In genomic region chr11:72224587-72225410, GRCh38 we compare ENCODE assay signal across 8 cellular contexts. TPM values are rescaled to one million over a fixed set of nuclear protein-coding genes. Genes with fewer than 3 reads are reported as not detected.
DNase-seq lines count a peak whose midpoint lies in the region; ATAC-seq and TF ChIP-seq lines count a peak whose summit lies in the region.

INPPL1 (plus strand) TSS chr11:72224767; CDS start chr11:72224985, 218 bp downstream.

- H3K4me1 ChIP-seq in BLaER1 (peaks cover 51% of the 10 kb centered on the region), stomach smooth muscle (ENCODE audit: control insufficient read depth, insufficient read depth, low read length) (peaks cover 37% of the 10 kb centered on the region)

- H3K4me3 Mint-ChIP-seq in mesothelial cell of epicardium: peak within 1 kb of the TSS; percentile 96

- no peaks in the 10 kb centered on the region for H3K27me3 ChIP-seq in BLaER1
- no peaks in the 10 kb centered on the region for H3K27me3 ChIP-seq in stomach smooth muscle (ENCODE audit: control insufficient read depth in 1 of 2, insufficient read depth in 2 of 2, low read length in 2 of 2)

- ATAC-seq in GM18868 (IDR thresholded peaks at IDR 0.05; ENCODE audit: unreplicated experiment): no peak
- no peak for ATAC-seq in GM18907 (IDR thresholded peaks at IDR 0.05; ENCODE audit: unreplicated experiment)

- peak within 1 kb of the TSS; percentile 97 for H3K9ac ChIP-seq in BLaER1
- H3K9ac ChIP-seq in stomach smooth muscle (ENCODE audit: low read length in 2 of 2): peak within 1 kb of the TSS; percentile 85 to 95

- POLR2A ChIA-PET in HEK293T (lab: Yijun Ruan, JAX): interaction anchor here (0.6 to 6.4 kb wide), 3 partner anchors 12 to 35 kb away, joined by 3 to 45 read pairs (median 11); no protein-coding TSS in a partner anchor

- CTCF ChIA-PET in HEK293T (lab: Yijun Ruan, JAX): interaction anchor here (1.6 kb wide), 1 partner anchor 13 kb away, joined by 5 read pairs; no protein-coding TSS in a partner anchor

- no peaks in the 10 kb centered on the region for H3K9me3 Mint-ChIP-seq in mesothelial cell of epicardium

- H3K9me3 ChIP-seq in BLaER1: no peaks in the 10 kb centered on the region
- H3K9me3 ChIP-seq in stomach smooth muscle (ENCODE audit: control insufficient read depth in 2 of 2, low read length in 2 of 2): no peaks in the 10 kb centered on the region

- peaks cover 6% of the 10 kb centered on the region for H3K36me3 Mint-ChIP-seq in mesothelial cell of epicardium

- H3K36me3 ChIP-seq in BLaER1 (peaks cover 37% of the 10 kb centered on the region), stomach smooth muscle (ENCODE audit: control insufficient read depth in 2 of 2, insufficient read depth in 2 of 2, low read length in 2 of 2) (peaks cover 10 to 18% of the 10 kb centered on the region in 2 donors)

- H3K4me2 ChIP-seq in BLaER1: peak within 1 kb of the TSS; percentile 93

- no peak for TF ChIP-seq CTCF in mesothelial cell of epicardium (IDR thresholded peaks at IDR 0.05; ENCODE audit: unreplicated experiment)

- in situ Hi-C loops in endometrial microvascular endothelial cells (cut with HindIII; ENCODE audit: inconsistent ontology term, low pct_unique_long_range_greater_than_20kb, low sequenced_read_pairs): no loop called here

- peak within 1 kb of the TSS; percentile 99 for H3K27ac Mint-ChIP-seq in mesothelial cell of epicardium

- peak within 1 kb of the TSS; percentile 93 for H3K4me3 ChIP-seq in BLaER1
- H3K4me3 ChIP-seq in stomach smooth muscle (ENCODE audit: low read length in 2 of 2): peak within 1 kb of the TSS; percentile 89 to 94

- peak within 1 kb of the TSS; percentile 98 for H3K27ac ChIP-seq in BLaER1
- H3K27ac ChIP-seq in stomach smooth muscle (ENCODE audit: low read length): peak within 1 kb of the TSS; percentile 93

- peaks cover 27% of the 10 kb centered on the region for H3K4me1 Mint-ChIP-seq in mesothelial cell of epicardium

- no peaks in the 10 kb centered on the region for H3K27me3 Mint-ChIP-seq in mesothelial cell of epicardium (ENCODE audit: low read depth)

- H4K20me1 ChIP-seq in BLaER1: peaks cover 47% of the 10 kb centered on the region

- DNase-seq in HEK293T (ENCODE audit: extremely low spot score) (peak; percentile 38), mesothelial cell of epicardium (ENCODE audit: low spot score in 2 of 2, unreplicated experiment in 2 of 2) (peak in 1 of 2 experiments; percentile 64)
- peak; percentile 23 to 35 for DNase-seq in activated CD4-positive, alpha-beta T cell treated with anti-CD3 and anti-CD28 coated beads, Interleukin-2, amount 50 U/mL, for 4 hours

TF ChIP-seq in HEK293T, 16 proteins besides CTCF, POLR2A, EP300 and RAD21:
- TF ChIP-seq FOXK2 (IDR thresholded peaks at IDR 0.05) (no peak), ARNT (IDR thresholded peaks at IDR 0.05) (no peak), TARDBP (IDR thresholded peaks at IDR 0.05) (no peak), BHLHE40 (IDR thresholded peaks at IDR 0.05; ENCODE audit: borderline replicate concordance) (no peak), PKNOX1 (IDR thresholded peaks at IDR 0.05) (no peak), ZNF384 (IDR thresholded peaks at IDR 0.05) (no peak)

RNA-seq across cellular contexts. Expression of gene INPPL1, which starts in this region (rescaled TPM):
- total RNA-seq in endometrial microvascular endothelial cells (ENCODE audit: inconsistent ontology term) (45.4 TPM), mesothelial cell of epicardium (279 to 299 TPM (median 289 TPM) in 3 replicates)
